In genomic region chr16:86555763-86556130, GRCh38 we compare ENCODE assay signal across 8 cellular contexts. TPM values are rescaled to one million over a fixed set of nuclear protein-coding genes. Genes with fewer than 3 reads are reported as not detected.
DNase-seq lines count a peak whose midpoint lies in the region; ATAC-seq and TF ChIP-seq lines count a peak whose summit lies in the region.

No MANE protein-coding gene starts in this region.

- H3K9me3 ChIP-seq in SJSA1 (replicated peaks) (no peaks in the 10 kb centered on the region), gastroesophageal sphincter (no peaks in the 10 kb centered on the region), skeletal muscle satellite cell (replicated peaks; ENCODE audit: low read length) (no peaks in the 10 kb centered on the region)

- H3K9ac ChIP-seq in skeletal muscle satellite cell (ENCODE audit: low read depth, low read length), result peak overlapping the region; percentile 94

- peak overlapping the region; percentile 75 for H3K4me3 ChIP-seq in SJSA1
- H3K4me3 ChIP-seq in gastroesophageal sphincter, result peak overlapping the region; percentile 70 to 77
- H3K4me3 ChIP-seq in skeletal muscle satellite cell (ENCODE audit: low read length), result peak overlapping the region; percentile 93

- ATAC-seq in GM18907 (IDR thresholded peaks at IDR 0.05; ENCODE audit: unreplicated experiment), result peak; percentile 3
- ATAC-seq in gastroesophageal sphincter, result no peak
- no peak for ATAC-seq in GM21367 (IDR thresholded peaks at IDR 0.05; ENCODE audit: unreplicated experiment)
- no peak for ATAC-seq in HG02588 (IDR thresholded peaks at IDR 0.05; ENCODE audit: unreplicated experiment)

- peaks cover 15% of the 10 kb centered on the region for H3K4me1 ChIP-seq in SJSA1 (replicated peaks)
- H3K4me1 ChIP-seq in gastroesophageal sphincter, result peaks cover 0 to 31% (median 0%) of the 10 kb centered on the region in 3 donors
- H3K4me1 ChIP-seq in skeletal muscle satellite cell (ENCODE audit: control insufficient read depth, insufficient read depth, low read length), result peaks cover 15% of the 10 kb centered on the region

- H3K27me3 ChIP-seq in SJSA1 (replicated peaks) (no peaks in the 10 kb centered on the region), gastroesophageal sphincter (peaks cover 38% of the 10 kb centered on the region), skeletal muscle satellite cell (ENCODE audit: control insufficient read depth, insufficient read depth, low read length) (no peaks in the 10 kb centered on the region)

- H3K4me2 ChIP-seq in skeletal muscle satellite cell (ENCODE audit: low read length), result peak overlapping the region; percentile 95

- TF ChIP-seq EP300 in gastroesophageal sphincter (IDR thresholded peaks at IDR 0.05), result no peak

- no peak for TF ChIP-seq CTCF in gastroesophageal sphincter (IDR thresholded peaks at IDR 0.05)

- H3K36me3 ChIP-seq in SJSA1 (peaks cover 26% of the 10 kb centered on the region), gastroesophageal sphincter (peaks cover 0 to 21% of the 10 kb centered on the region in 2 donors), skeletal muscle satellite cell (ENCODE audit: insufficient read depth, low read length) (peaks cover 12% of the 10 kb centered on the region)

- peak overlapping the region; percentile 83; the same call in 1 of the 2 replicates for H3K27ac ChIP-seq in SJSA1
- peak overlapping the region in 1 of 4 donors; percentile 91 for H3K27ac ChIP-seq in gastroesophageal sphincter

- 64% methylated on average over 4 of the region's 16 CpGs; no CpG with 5 or more reads in 1 of the 2 donors for WGBS in gastroesophageal sphincter (ENCODE audit: low coverage in 1 of 2), 2 donors

- no peak for DNase-seq in SJSA1 (ENCODE audit: low read depth in 1 of 2, low spot score in 2 of 2)
- DNase-seq in NCI-H446 (lab: John Stamatoyannopoulos, UW), result no peak
- DNase-seq in effector CD8-positive, alpha-beta T cell (lab: John Stamatoyannopoulos, UW), result no peak

- TF ChIP-seq POLR2A in gastroesophageal sphincter (IDR thresholded peaks at IDR 0.05), result no peak

RNA-seq across cellular contexts. Expression of gene MTHFSD, which starts 0.7 kb away (rescaled TPM):
- total RNA-seq in SJSA1 (2014; rRNA removed; shearing (Covaris generic)), result 9.4 and 11.7 TPM in 2 replicates
- total RNA-seq in gastroesophageal sphincter, result 10 to 100 TPM; 12.5 to 26.6 (median 19.3) TPM
- 11.9 and 13.3 TPM in 2 replicates for total RNA-seq in skeletal muscle satellite cell (2012; rRNA removed)

RNA-seq across cellular contexts. Expression of gene FOXC2, which starts 10.9 kb away (rescaled TPM):
- 3.9 and 5.5 TPM in 2 replicates for total RNA-seq in SJSA1 (2014; rRNA removed; shearing (Covaris generic))
- total RNA-seq in gastroesophageal sphincter, result 1 to 10 TPM in 1 of 4 donors, under 1 TPM in 3; 0.40 to 1.5 (median 0.50) TPM
- 3.0 and 3.5 TPM in 2 replicates for total RNA-seq in skeletal muscle satellite cell (2012; rRNA removed)

RNA-seq across cellular contexts. Expression of gene FOXL1, which starts 22.6 kb away (rescaled TPM):
- 39.4 and 43.2 TPM in 2 replicates for total RNA-seq in SJSA1 (2014; rRNA removed; shearing (Covaris generic))
- under 1 TPM in 3 of 4 donors, not detected in 1; 0.25 to 0.81 (median 0.58) TPM for total RNA-seq in gastroesophageal sphincter
- 23.1 and 24.9 TPM in 2 replicates for total RNA-seq in skeletal muscle satellite cell (2012; rRNA removed)

RNA-seq across cellular contexts. Expression of gene FOXF1, which starts 45.4 kb away (rescaled TPM):
- 25.7 and 34.7 TPM in 2 replicates for total RNA-seq in SJSA1 (2014; rRNA removed; shearing (Covaris generic))
- total RNA-seq in gastroesophageal sphincter, result 10 to 100 TPM; 39.7 to 81.1 (median 59.3) TPM
- total RNA-seq in skeletal muscle satellite cell (2012; rRNA removed), result under 0.01 and 0.22 TPM in 2 replicates

Comparison
In these comparisons a context has a peak if more than half of its experiments do, and no peak if none do; other contexts are left out.
1. RNA of gene FOXL1, which starts 22.6 kb away (total RNA-seq): 39.4 to 43.2 TPM in SJSA1; 0.25 to 0.81 TPM in gastroesophageal sphincter; every median in the first group is over 10 times any median in the second.
2. Peak in every context shown above with its lines, with median percentiles within 50 percentile points of each other: H3K4me3 ChIP-seq.